ENCODE assay signal across 28 cellular contexts in genomic region chr18:27762054-27762453, GRCh38.
"Had no signal": no experiment of that assay in that cellular context is flagged by ENCODE, and none has a peak within 500 bp of the region (broad histone marks: within the 10 kb centered on the region; RNA-seq: fewer than 3 reads in every experiment).

No MANE protein-coding gene starts in this region.

- ATAC-seq: effector memory CD8-positive, alpha-beta T cell; gastrocnemius medialis; left cardiac atrium; mucosa of descending colon; sciatic nerve; stimulated activated naive B cell treated with anti-CD40 and anti-IgM and Interleukin-4, amounts not matched to agents 10 μg/mL and 1 μg/mL and 100 μg/mL, for 72 hours had no signal

- H3K4me1 Mint-ChIP-seq: activated naive CD4-positive, alpha-beta T cell treated with anti-CD3 and anti-CD28 coated beads, Interleukin-2, amount 50 U/mL, for 24 hours; central memory CD8-positive, alpha-beta T cell; memory B cell; stimulated activated naive B cell treated with anti-CD40 and anti-IgM and Interleukin-4, amounts not matched to agents 10 μg/mL and 1 μg/mL and 100 μg/mL, for 72 hours had no signal

- DNase-seq: activated CD4-positive, alpha-beta T cell treated with anti-CD3 and anti-CD28 coated beads for 1 hour; activated CD4-positive, alpha-beta T cell treated with anti-CD3 and anti-CD28 coated beads, Interleukin-2, amount 50 U/mL, for 1 hour; activated gamma-delta T cell treated with Interleukin-2 at 50 U/mL for 16 hours; activated T-cell treated with anti-CD3 and anti-CD28 coated beads, Interleukin-2, amount 50 U/mL, for 1 hour; adrenal gland; colonic mucosa; dorsolateral prefrontal cortex; effector memory CD8-positive, alpha-beta T cell; esophagus squamous epithelium; gastrocnemius medialis; hippocampal formation; left cardiac atrium; mucosa of descending colon; occipital lobe; posterior cingulate gyrus; stimulated activated CD4-positive, alpha-beta T cell treated with anti-CD3 and anti-CD28 coated beads, Interleukin-2, amount 100 ng/mL, for 48 hours; stimulated activated CD8-positive, alpha-beta memory T cell treated with anti-CD3 and anti-CD28 coated beads, Interleukin-4, amount 100 ng/mL, for 48 hours; stimulated activated naive B cell treated with anti-CD40 and anti-IgM and Interleukin-4, amounts not matched to agents 10 μg/mL and 1 μg/mL and 100 μg/mL, for 72 hours; T-helper 9 cell had no signal

- H3K36me3 ChIP-seq: adrenal gland, ascending aorta, breast epithelium, colonic mucosa, esophagus squamous epithelium, gastrocnemius medialis, thoracic aorta had no signal

- H3K9me3 ChIP-seq: adrenal gland, ascending aorta, breast epithelium, colonic mucosa, esophagus squamous epithelium, gastrocnemius medialis, mucosa of descending colon, thoracic aorta had no signal

- H3K4me1 ChIP-seq: adrenal gland, breast epithelium, colonic mucosa, esophagus squamous epithelium, gastrocnemius medialis had no signal

- H3K9me3 Mint-ChIP-seq: activated naive CD4-positive, alpha-beta T cell treated with anti-CD3 and anti-CD28 coated beads, Interleukin-2, amount 50 U/mL, for 24 hours; type B pancreatic cell had no signal

- H3K4me3 Mint-ChIP-seq: activated naive CD4-positive, alpha-beta T cell treated with anti-CD3 and anti-CD28 coated beads, Interleukin-2, amount 50 U/mL, for 24 hours; central memory CD8-positive, alpha-beta T cell; effector memory CD8-positive, alpha-beta T cell; memory B cell; stimulated activated naive B cell treated with anti-CD40 and anti-IgM and Interleukin-4, amounts not matched to agents 10 μg/mL and 1 μg/mL and 100 μg/mL, for 72 hours; type B pancreatic cell had no signal

- H3K4me3 ChIP-seq: adrenal gland, ascending aorta, breast epithelium, colonic mucosa, dorsolateral prefrontal cortex, esophagus squamous epithelium, gastrocnemius medialis, mucosa of descending colon, thoracic aorta had no signal

- H3K36me3 Mint-ChIP-seq: activated naive CD4-positive, alpha-beta T cell treated with anti-CD3 and anti-CD28 coated beads, Interleukin-2, amount 50 U/mL, for 24 hours; memory B cell; stimulated activated naive B cell treated with anti-CD40 and anti-IgM and Interleukin-4, amounts not matched to agents 10 μg/mL and 1 μg/mL and 100 μg/mL, for 72 hours; type B pancreatic cell had no signal

- H3K27me3 ChIP-seq: adrenal gland, ascending aorta, breast epithelium, colonic mucosa, dorsolateral prefrontal cortex, esophagus squamous epithelium, gastrocnemius medialis had no signal

- FAIRE-seq: endothelial cell of umbilical vein had no signal

- H3K27ac Mint-ChIP-seq: activated naive CD4-positive, alpha-beta T cell treated with anti-CD3 and anti-CD28 coated beads, Interleukin-2, amount 50 U/mL, for 24 hours; effector memory CD8-positive, alpha-beta T cell; memory B cell; stimulated activated naive B cell treated with anti-CD40 and anti-IgM and Interleukin-4, amounts not matched to agents 10 μg/mL and 1 μg/mL and 100 μg/mL, for 72 hours; type B pancreatic cell had no signal

- H3K27me3 Mint-ChIP-seq: activated naive CD4-positive, alpha-beta T cell treated with anti-CD3 and anti-CD28 coated beads, Interleukin-2, amount 50 U/mL, for 24 hours; central memory CD8-positive, alpha-beta T cell; effector memory CD8-positive, alpha-beta T cell; memory B cell; stimulated activated naive B cell treated with anti-CD40 and anti-IgM and Interleukin-4, amounts not matched to agents 10 μg/mL and 1 μg/mL and 100 μg/mL, for 72 hours; type B pancreatic cell had no signal

- H3K27ac ChIP-seq: adrenal gland, ascending aorta, breast epithelium, colonic mucosa, dorsolateral prefrontal cortex, esophagus squamous epithelium, gastrocnemius medialis, thoracic aorta had no signal
